In genomic region chr21:41861255-41861654, GRCh38 we compare ENCODE assay signal across 23 cellular contexts.
DNase-seq lines count a peak whose midpoint lies in the region; ATAC-seq and TF ChIP-seq lines count a peak whose summit lies in the region.
"Had no signal": no experiment of that assay in that cellular context is flagged by ENCODE, and none has a peak within 500 bp of the region (broad histone marks: within the 10 kb centered on the region; RNA-seq: fewer than 3 reads in every experiment).

No MANE protein-coding gene starts in this region.

- DNase-seq in GM12865 (ENCODE audit: low read depth) (no peak), memory B cell (ENCODE audit: low spot score in 2 of 2) (no peak), DMS114 treated with DMSO at 0.1 percent for 48 hours (lab: John Stamatoyannopoulos, UW; ENCODE audit: unreplicated experiment) (no peak), HEK293T (ENCODE audit: extremely low spot score) (no peak)
- no peak for DNase-seq in activated T-cell treated with anti-CD3 and anti-CD28 coated beads, Interleukin-2, amount 50 U/mL, for 24 hours
- DNase-seq: Caco-2, DMS 273 treated with DMSO at 0.1 percent for 48 hours, DND-41, KG1, NCI-H1105, NCI-H146, NCI-H2029, NCI-H226, NCI-H524, PC-9, RPMI8226, T-cell had no signal

- no peak overlapping the region for H3K4me3 ChIP-seq in BLaER1
- peak overlapping the region; percentile 46 for H3K4me3 ChIP-seq in GM12865 (ENCODE audit: low read depth, low read length)
- peak overlapping the region; percentile 51 for H3K4me3 ChIP-seq in SU-DHL-6 (ENCODE audit: insufficient read depth, low read length, poor library complexity, severe bottlenecking)
- H3K4me3 ChIP-seq: PC-9 had no signal

- POLR2A ChIA-PET in HEK293T (lab: Yijun Ruan, JAX), result no interaction called here

- TF ChIP-seq CTCF in GM12865 (IDR thresholded peaks at IDR 0.05; ENCODE audit: insufficient read depth, low read depth, low read length, missing control alignments) (no peak), SU-DHL-6 (IDR thresholded peaks at IDR 0.05; ENCODE audit: insufficient read depth, low read length, poor library complexity, severe bottlenecking) (no peak)

- peaks cover 56% of the 10 kb centered on the region for H3F3A ChIP-seq in SU-DHL-6 (ENCODE audit: insufficient read depth)

- H3K27me3 Mint-ChIP-seq in memory B cell, result peaks cover 5% of the 10 kb centered on the region
- H3K27me3 Mint-ChIP-seq in activated T-cell treated with anti-CD3 and anti-CD28 coated beads, Interleukin-2, amount 50 U/mL, for 24 hours, result no peaks in the 10 kb centered on the region
- H3K27me3 Mint-ChIP-seq: T-cell had no signal

- H3K27ac ChIP-seq in BLaER1 (no peak overlapping the region), SU-DHL-6 (ENCODE audit: low read depth, low read length) (peak overlapping the region; percentile 97)
- H3K27ac ChIP-seq: HL-60, PC-9 had no signal

- H3K4me3 Mint-ChIP-seq in memory B cell, result peak overlapping the region; percentile 22
- no peak overlapping the region for H3K4me3 Mint-ChIP-seq in activated T-cell treated with anti-CD3 and anti-CD28 coated beads, Interleukin-2, amount 50 U/mL, for 24 hours
- H3K4me3 Mint-ChIP-seq: CD14-positive monocyte, T-cell had no signal

- H3K36me3 Mint-ChIP-seq in memory B cell, result peaks cover 13% of the 10 kb centered on the region
- peaks cover 45% of the 10 kb centered on the region for H3K36me3 Mint-ChIP-seq in activated T-cell treated with anti-CD3 and anti-CD28 coated beads, Interleukin-2, amount 50 U/mL, for 24 hours (ENCODE audit: low read depth)

- H3K9me3 ChIP-seq in BLaER1, result peaks cover 13% of the 10 kb centered on the region; the same call in 1 of the 2 replicates
- H3K9me3 ChIP-seq in SU-DHL-6 (ENCODE audit: insufficient read depth, low read length), result no peaks in the 10 kb centered on the region
- H3K9me3 ChIP-seq: Caco-2 had no signal

- no peak for ATAC-seq in memory B cell (ENCODE audit: low read depth)
- ATAC-seq in GM18861 (IDR thresholded peaks at IDR 0.05; ENCODE audit: unreplicated experiment), result no peak
- ATAC-seq: SK-N-SH treated with all-trans-retinoic acid at 6 μM for 48 hours, T-cell had no signal

- H3K9me3 Mint-ChIP-seq in memory B cell, result no peaks in the 10 kb centered on the region
- H3K9me3 Mint-ChIP-seq in activated T-cell treated with anti-CD3 and anti-CD28 coated beads, Interleukin-2, amount 50 U/mL, for 24 hours, result no peaks in the 10 kb centered on the region
- H3K9me3 Mint-ChIP-seq: CD14-positive monocyte, T-cell had no signal

- H4K20me1 ChIP-seq in BLaER1 (no peaks in the 10 kb centered on the region), SU-DHL-6 (ENCODE audit: low read depth, low read length) (no peaks in the 10 kb centered on the region)

- H3K4me2 ChIP-seq in BLaER1 (peak overlapping the region; percentile 77; the same call in 1 of the 2 replicates), SU-DHL-6 (ENCODE audit: low read depth, low read length, poor library complexity, severe bottlenecking) (peak overlapping the region; percentile 95)
- H3K4me2 ChIP-seq: PC-9 had no signal

- H3K4me1 Mint-ChIP-seq in memory B cell, result peaks cover 29% of the 10 kb centered on the region
- peaks cover 29% of the 10 kb centered on the region for H3K4me1 Mint-ChIP-seq in activated T-cell treated with anti-CD3 and anti-CD28 coated beads, Interleukin-2, amount 50 U/mL, for 24 hours (ENCODE audit: low read depth)

- H3K36me3 ChIP-seq in BLaER1, result peaks cover 36% of the 10 kb centered on the region
- peaks cover 1% of the 10 kb centered on the region; the same call in 1 of the 2 replicates for H3K36me3 ChIP-seq in SU-DHL-6 (ENCODE audit: low read length)

- peaks cover 72% of the 10 kb centered on the region for H3K4me1 ChIP-seq in BLaER1

- H2AFZ ChIP-seq in SU-DHL-6 (ENCODE audit: low read depth, low read length, severe bottlenecking), result no peak overlapping the region
- H2AFZ ChIP-seq: PC-9 had no signal

- peaks cover 38% of the 10 kb centered on the region for H3K79me2 ChIP-seq in SU-DHL-6 (ENCODE audit: insufficient read depth, low read length)

- H3K27me3 ChIP-seq in BLaER1, result no peaks in the 10 kb centered on the region
- no peaks in the 10 kb centered on the region for H3K27me3 ChIP-seq in SU-DHL-6 (ENCODE audit: low read length)

- H3K9me2 ChIP-seq in SU-DHL-6 (replicated peaks; ENCODE audit: insufficient read depth, low read length), result no peaks in the 10 kb centered on the region

- CTCF ChIA-PET in HEK293T (lab: Yijun Ruan, JAX), result no interaction called here

- H3K27ac Mint-ChIP-seq in memory B cell, result no peak overlapping the region
- no peak overlapping the region for H3K27ac Mint-ChIP-seq in activated T-cell treated with anti-CD3 and anti-CD28 coated beads, Interleukin-2, amount 50 U/mL, for 24 hours
- H3K27ac Mint-ChIP-seq: T-cell had no signal

- no peak overlapping the region for H3K9ac ChIP-seq in BLaER1
- H3K9ac ChIP-seq in SU-DHL-6 (ENCODE audit: low read length), result peak overlapping the region; percentile 82

TF ChIP-seq in HEK293T, 16 proteins besides CTCF, POLR2A, EP300 and RAD21:
- no peak for TF ChIP-seq FOXK2 (IDR thresholded peaks at IDR 0.05)
- TF ChIP-seq HDGF (IDR thresholded peaks at IDR 0.05; ENCODE audit: borderline replicate concordance), result no peak
- TF ChIP-seq ARNT (IDR thresholded peaks at IDR 0.05), result no peak
- TF ChIP-seq FOXM1 (IDR thresholded peaks at IDR 0.05; ENCODE audit: borderline replicate concordance), result no peak
- TF ChIP-seq ELF4 (IDR thresholded peaks at IDR 0.05), result no peak
- TF ChIP-seq NFRKB (IDR thresholded peaks at IDR 0.05), result no peak
- no peak for TF ChIP-seq PKNOX1 (IDR thresholded peaks at IDR 0.05)
- TF ChIP-seq ZNF384 (IDR thresholded peaks at IDR 0.05), result no peak
- TF ChIP-seq CTBP1 (IDR thresholded peaks at IDR 0.05; ENCODE audit: borderline replicate concordance), result no peak
- no peak for TF ChIP-seq L3MBTL2 (conservative IDR thresholded peaks at IDR 0.05)
- TF ChIP-seq SP1 (IDR thresholded peaks at IDR 0.05), result no peak
- no peak for TF ChIP-seq TARDBP (IDR thresholded peaks at IDR 0.05)
- no peak for TF ChIP-seq LEF1 (IDR thresholded peaks at IDR 0.05; ENCODE audit: borderline replicate concordance)
- no peak for TF ChIP-seq FOXA1 (IDR thresholded peaks at IDR 0.05)
- TF ChIP-seq SUZ12 (IDR thresholded peaks at IDR 0.05), result no peak
- TF ChIP-seq BHLHE40 (IDR thresholded peaks at IDR 0.05; ENCODE audit: borderline replicate concordance), result no peak
